In the genomic region with DNA sequence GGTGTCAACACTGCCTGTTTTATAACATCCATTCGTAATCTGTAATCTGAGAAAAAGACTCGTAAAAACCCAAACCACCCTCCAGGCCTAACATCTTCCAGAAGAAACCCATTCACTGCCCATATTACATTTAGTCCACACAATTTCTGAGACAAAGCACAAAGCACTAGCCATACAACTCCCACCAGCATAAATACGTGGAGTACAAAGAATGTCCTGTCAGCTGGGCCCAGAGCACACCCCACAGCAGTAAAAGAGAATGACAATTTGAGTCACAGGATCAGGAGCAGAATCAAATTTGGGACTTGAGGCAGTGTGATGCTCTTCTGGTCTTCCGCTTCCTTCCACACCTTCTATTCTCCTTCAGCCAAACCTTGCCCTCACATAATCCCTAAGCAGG, we compare ENCODE assay signal across 16 cellular contexts. TPM values are rescaled to one million over a fixed set of nuclear protein-coding genes. Genes with fewer than 3 reads are reported as not detected.
DNase-seq lines count a peak whose midpoint lies in the region; ATAC-seq and TF ChIP-seq lines count a peak whose summit lies in the region.
"Had no signal": no experiment of that assay in that cellular context is flagged by ENCODE, and none has a peak within 500 bp of the region (broad histone marks: within the 10 kb centered on the region; RNA-seq: fewer than 3 reads in every experiment).

No MANE protein-coding gene starts in this region.

- no peaks in the 10 kb centered on the region for H3F3A ChIP-seq in neural progenitor cell (ENCODE audit: low read depth)

- H3K27me3 ChIP-seq in neural progenitor cell: no peaks in the 10 kb centered on the region
- H3K27me3 ChIP-seq: esophagus muscularis mucosa, SJSA1 had no signal

- no peak for DNase-seq in activated CD8-positive, alpha-beta memory T cell treated with anti-CD3 and anti-CD28 coated beads, Interleukin-2, amount 10 ng/mL, durations not matched to agents 7 days and 5 days
- no peak for DNase-seq in activated CD8-positive, alpha-beta memory T cell treated with anti-CD3 and anti-CD28 coated beads for 24 hours
- DNase-seq in WTC11 (ENCODE audit: low spot score) (no peak), glutamatergic neuron (no peak), neural crest cell (ENCODE audit: low read depth, low spot score) (no peak), neural progenitor cell (ENCODE audit: low spot score) (no peak), GM13976 (ENCODE audit: low spot score) (no peak)
- DNase-seq: KBM-7; left colon; NCI-H1436 treated with DMSO at 0.1 percent for 48 hours; stimulated activated CD4-positive, alpha-beta T cell treated with anti-CD3 and anti-CD28 coated beads, Interleukin-4, amount 100 ng/mL, for 1 hour; trophoblast cell had no signal

- no peak overlapping the region for H3K27ac ChIP-seq in neural progenitor cell
- H3K27ac ChIP-seq: coronary artery, SJSA1 had no signal

- H3K79me2 ChIP-seq in neural progenitor cell (ENCODE audit: low read depth): peaks cover 100% of the 10 kb centered on the region

- H3K36me3 ChIP-seq in neural progenitor cell: no peaks in the 10 kb centered on the region
- H3K36me3 ChIP-seq: esophagus muscularis mucosa, SJSA1 had no signal

- no peaks in the 10 kb centered on the region for H3K9me3 ChIP-seq in neural progenitor cell (ENCODE audit: low read depth)
- H3K9me3 ChIP-seq: esophagus muscularis mucosa, SJSA1 had no signal

- H3K9ac ChIP-seq in neural progenitor cell: no peak overlapping the region

- H3K4me1 ChIP-seq in neural progenitor cell: peaks cover 29% of the 10 kb centered on the region

- H3K4me1 Mint-ChIP-seq in activated CD8-positive, alpha-beta memory T cell treated with anti-CD3 and anti-CD28 coated beads, Interleukin-2, amount 10 ng/mL, durations not matched to agents 7 days and 5 days: peaks cover 50% of the 10 kb centered on the region
- H3K4me1 Mint-ChIP-seq in WTC11 (peaks cover 47% of the 10 kb centered on the region), glutamatergic neuron (ENCODE audit: low read depth, unreplicated experiment) (peaks cover 28% of the 10 kb centered on the region), neural crest cell (peaks cover 40% of the 10 kb centered on the region), neural progenitor cell (peaks cover 32% of the 10 kb centered on the region)

- H3K4me2 ChIP-seq in neural progenitor cell: no peak overlapping the region

- H4K20me1 ChIP-seq in neural progenitor cell (ENCODE audit: low read depth): peaks cover 58% of the 10 kb centered on the region

- peak overlapping the region; percentile 77 for H3K27ac Mint-ChIP-seq in activated CD8-positive, alpha-beta memory T cell treated with anti-CD3 and anti-CD28 coated beads, Interleukin-2, amount 10 ng/mL, durations not matched to agents 7 days and 5 days
- peak overlapping the region; percentile 88 for H3K27ac Mint-ChIP-seq in WTC11
- H3K27ac Mint-ChIP-seq in glutamatergic neuron (ENCODE audit: unreplicated experiment): peak overlapping the region; percentile 0
- H3K27ac Mint-ChIP-seq in neural crest cell (ENCODE audit: unreplicated experiment): peak overlapping the region; percentile 9
- no peak overlapping the region for H3K27ac Mint-ChIP-seq in neural progenitor cell

- CTCF ChIA-PET in activated CD8-positive, alpha-beta memory T cell treated with anti-CD3 and anti-CD28 coated beads, Interleukin-2, amount 10 ng/mL, durations not matched to agents 7 days and 5 days (lab: Charles Lee): interaction anchor here (1.1 to 1.3 kb wide), 2 partner anchors 39 to 50 kb away, joined by 3 read pairs; no protein-coding TSS in a partner anchor
- CTCF ChIA-PET in WTC11 (lab: Charles Lee): no interaction called here

- no peaks in the 10 kb centered on the region for H3K9me3 Mint-ChIP-seq in activated CD8-positive, alpha-beta memory T cell treated with anti-CD3 and anti-CD28 coated beads, Interleukin-2, amount 10 ng/mL, durations not matched to agents 7 days and 5 days (ENCODE audit: low read depth)
- H3K9me3 Mint-ChIP-seq in WTC11 (no peaks in the 10 kb centered on the region), glutamatergic neuron (ENCODE audit: unreplicated experiment) (peaks cover 4% of the 10 kb centered on the region), neural crest cell (no peaks in the 10 kb centered on the region), neural progenitor cell (peaks cover 16% of the 10 kb centered on the region)

- POLR2A ChIA-PET in WTC11 (lab: Charles Lee): no interaction called here

- peaks cover 25% of the 10 kb centered on the region for H3K36me3 Mint-ChIP-seq in activated CD8-positive, alpha-beta memory T cell treated with anti-CD3 and anti-CD28 coated beads, Interleukin-2, amount 10 ng/mL, durations not matched to agents 7 days and 5 days
- H3K36me3 Mint-ChIP-seq in WTC11 (peaks cover 10% of the 10 kb centered on the region), glutamatergic neuron (ENCODE audit: unreplicated experiment) (no peaks in the 10 kb centered on the region), neural crest cell (ENCODE audit: low read depth) (peaks cover 5% of the 10 kb centered on the region), neural progenitor cell (peaks cover 24% of the 10 kb centered on the region)

- H2AFZ ChIP-seq in neural progenitor cell (replicated peaks): no peak overlapping the region

- no peak overlapping the region for H3K4me3 Mint-ChIP-seq in activated CD8-positive, alpha-beta memory T cell treated with anti-CD3 and anti-CD28 coated beads, Interleukin-2, amount 10 ng/mL, durations not matched to agents 7 days and 5 days
- no peak overlapping the region for H3K4me3 Mint-ChIP-seq in WTC11
- H3K4me3 Mint-ChIP-seq in glutamatergic neuron (ENCODE audit: unreplicated experiment): no peak overlapping the region
- H3K4me3 Mint-ChIP-seq in neural crest cell: peak overlapping the region; percentile 72
- H3K4me3 Mint-ChIP-seq in neural progenitor cell: no peak overlapping the region

- H3K27me3 Mint-ChIP-seq in activated CD8-positive, alpha-beta memory T cell treated with anti-CD3 and anti-CD28 coated beads, Interleukin-2, amount 10 ng/mL, durations not matched to agents 7 days and 5 days: no peaks in the 10 kb centered on the region
- H3K27me3 Mint-ChIP-seq in WTC11 (ENCODE audit: low read depth) (no peaks in the 10 kb centered on the region), glutamatergic neuron (ENCODE audit: unreplicated experiment) (no peaks in the 10 kb centered on the region), neural crest cell (ENCODE audit: low read depth) (no peaks in the 10 kb centered on the region), neural progenitor cell (ENCODE audit: insufficient read depth, low read depth) (no peaks in the 10 kb centered on the region)

- ATAC-seq in activated CD8-positive, alpha-beta memory T cell treated with anti-CD3 and anti-CD28 coated beads, Interleukin-2, amount 10 ng/mL, durations not matched to agents 7 days and 5 days: no peak
- ATAC-seq in WTC11 (no peak), GM18511 (IDR thresholded peaks at IDR 0.05; ENCODE audit: unreplicated experiment) (no peak)
- ATAC-seq: left colon had no signal

- no peak for TF ChIP-seq CTCF in WTC11 (IDR thresholded peaks at IDR 0.05)
- no peak for TF ChIP-seq CTCF in glutamatergic neuron (IDR thresholded peaks at IDR 0.05; ENCODE audit: partially characterized antibody, unreplicated experiment)
- no peak for TF ChIP-seq CTCF in neural crest cell (conservative IDR thresholded peaks at IDR 0.05)
- no peak for TF ChIP-seq CTCF in neural progenitor cell (IDR thresholded peaks at IDR 0.05)
- TF ChIP-seq CTCF in GM13976 (IDR thresholded peaks at IDR 0.05; ENCODE audit: borderline replicate concordance, control extremely low read depth, extremely low read depth, insufficient read depth, missing control alignments): no peak

- in situ Hi-C loops in GM13976 (cut with MboI; ENCODE audit: low sequenced_read_pairs, unreplicated experiment): no loop called here

- H3K4me3 ChIP-seq in neural progenitor cell: no peak overlapping the region
- H3K4me3 ChIP-seq: coronary artery, esophagus muscularis mucosa, SJSA1 had no signal

TF ChIP-seq in WTC11, 78 proteins besides CTCF, POLR2A, EP300 and RAD21 (continues in another document):
- TF ChIP-seq, protein P1, sequence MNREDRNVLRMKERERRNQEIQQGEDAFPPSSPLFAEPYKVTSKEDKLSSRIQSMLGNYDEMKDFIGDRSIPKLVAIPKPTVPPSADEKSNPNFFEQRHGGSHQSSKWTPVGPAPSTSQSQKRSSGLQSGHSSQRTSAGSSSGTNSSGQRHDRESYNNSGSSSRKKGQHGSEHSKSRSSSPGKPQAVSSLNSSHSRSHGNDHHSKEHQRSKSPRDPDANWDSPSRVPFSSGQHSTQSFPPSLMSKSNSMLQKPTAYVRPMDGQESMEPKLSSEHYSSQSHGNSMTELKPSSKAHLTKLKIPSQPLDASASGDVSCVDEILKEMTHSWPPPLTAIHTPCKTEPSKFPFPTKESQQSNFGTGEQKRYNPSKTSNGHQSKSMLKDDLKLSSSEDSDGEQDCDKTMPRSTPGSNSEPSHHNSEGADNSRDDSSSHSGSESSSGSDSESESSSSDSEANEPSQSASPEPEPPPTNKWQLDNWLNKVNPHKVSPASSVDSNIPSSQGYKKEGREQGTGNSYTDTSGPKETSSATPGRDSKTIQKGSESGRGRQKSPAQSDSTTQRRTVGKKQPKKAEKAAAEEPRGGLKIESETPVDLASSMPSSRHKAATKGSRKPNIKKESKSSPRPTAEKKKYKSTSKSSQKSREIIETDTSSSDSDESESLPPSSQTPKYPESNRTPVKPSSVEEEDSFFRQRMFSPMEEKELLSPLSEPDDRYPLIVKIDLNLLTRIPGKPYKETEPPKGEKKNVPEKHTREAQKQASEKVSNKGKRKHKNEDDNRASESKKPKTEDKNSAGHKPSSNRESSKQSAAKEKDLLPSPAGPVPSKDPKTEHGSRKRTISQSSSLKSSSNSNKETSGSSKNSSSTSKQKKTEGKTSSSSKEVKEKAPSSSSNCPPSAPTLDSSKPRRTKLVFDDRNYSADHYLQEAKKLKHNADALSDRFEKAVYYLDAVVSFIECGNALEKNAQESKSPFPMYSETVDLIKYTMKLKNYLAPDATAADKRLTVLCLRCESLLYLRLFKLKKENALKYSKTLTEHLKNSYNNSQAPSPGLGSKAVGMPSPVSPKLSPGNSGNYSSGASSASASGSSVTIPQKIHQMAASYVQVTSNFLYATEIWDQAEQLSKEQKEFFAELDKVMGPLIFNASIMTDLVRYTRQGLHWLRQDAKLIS (CRISPR knock-in tag; IDR thresholded peaks at IDR 0.05; ENCODE audit: borderline replicate concordance): no peak

RNA-seq across cellular contexts. Expression of a gene that starts 6.8 kb away (rescaled TPM):
- total RNA-seq in activated CD8-positive, alpha-beta memory T cell treated with anti-CD3 and anti-CD28 coated beads, Interleukin-2, amount 10 ng/mL, durations not matched to agents 7 days and 5 days: 10 to 100 TPM; 81.1 to 84.5 TPM
- total RNA-seq in WTC11 (2021) (28.7 to 36.2 TPM (median 33.7 TPM) in 3 replicates), glutamatergic neuron (ENCODE audit: unreplicated experiment) (60.0 TPM), neural crest cell (49.1 and 51.0 TPM in 2 replicates), neural progenitor cell (ENCODE audit: low replicate concordance) (26.7 and 32.4 TPM in 2 replicates)

RNA-seq across cellular contexts. Expression of a gene that starts 53.3 kb away (rescaled TPM):
- not detected for total RNA-seq in activated CD8-positive, alpha-beta memory T cell treated with anti-CD3 and anti-CD28 coated beads, Interleukin-2, amount 10 ng/mL, durations not matched to agents 7 days and 5 days
- total RNA-seq in WTC11 (2021) (not detected in 3 replicates), glutamatergic neuron (ENCODE audit: unreplicated experiment) (2.6 TPM), neural crest cell (not detected in 2 replicates), neural progenitor cell (ENCODE audit: low replicate concordance) (not detected in 2 replicates)
- total RNA-seq: esophagus muscularis mucosa, left colon, SJSA1 had no signal
